In the genomic region with DNA sequence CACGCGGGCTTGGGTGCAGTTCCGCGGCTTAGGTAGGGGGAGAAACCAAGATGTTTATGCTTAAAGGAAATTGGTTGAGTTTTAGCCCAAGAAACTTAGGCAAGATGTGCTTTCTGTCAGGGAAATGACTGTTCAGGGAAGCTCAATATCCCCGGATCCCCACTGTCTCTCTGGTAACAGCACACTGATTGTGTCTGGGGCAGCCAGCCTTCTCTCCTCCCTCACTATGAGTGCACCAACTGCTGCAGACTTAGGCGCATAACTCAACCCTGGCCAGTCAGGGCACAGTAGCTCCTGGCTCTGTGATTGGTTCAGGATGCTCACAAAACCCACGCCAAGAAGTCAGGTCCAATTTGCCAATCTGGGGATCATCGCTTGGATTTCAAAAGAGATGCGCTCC, we compare ENCODE assay signal across 14 cellular contexts. TPM values are rescaled to one million over a fixed set of nuclear protein-coding genes. Genes with fewer than 3 reads are reported as not detected.
A peak's percentile ranks its signal among the peaks of the same experiment; 100 is the strongest.
DNase-seq lines count a peak whose midpoint lies in the region; ATAC-seq and TF ChIP-seq lines count a peak whose summit lies in the region.
"Had no signal": no experiment of that assay in that cellular context is flagged by ENCODE, and none has a peak within 500 bp of the region (broad histone marks: within the 10 kb centered on the region; RNA-seq: fewer than 3 reads in every experiment).

No MANE protein-coding gene starts in this region.

- H3K27me3 ChIP-seq in HUES48 (ENCODE audit: control insufficient read depth, insufficient read depth, low read length) (no peaks in the 10 kb centered on the region), endodermal cell (ENCODE audit: control insufficient read depth, insufficient read depth, low read length, poor library complexity, severe bottlenecking) (peaks cover 46% of the 10 kb centered on the region)

- peaks cover 31% of the 10 kb centered on the region for H3K27me3 Mint-ChIP-seq in endodermal cell (ENCODE audit: insufficient read depth)

- H3K36me3 ChIP-seq in HUES48 (ENCODE audit: control insufficient read depth, insufficient read depth, low read length) (no peaks in the 10 kb centered on the region), endodermal cell (ENCODE audit: control insufficient read depth, insufficient read depth, low read length) (no peaks in the 10 kb centered on the region)
- H3K36me3 ChIP-seq: HAP-1 had no signal

- no peak overlapping the region for H3K27ac Mint-ChIP-seq in endodermal cell
- H3K27ac Mint-ChIP-seq: CD8-positive, alpha-beta memory T cell had no signal

- 68 to 76% methylated on average over 5 to 9 of the region's 9 CpGs for WGBS in endodermal cell (ENCODE audit: insufficient coverage in 1 of 2, insufficient read length in 1 of 2), 2 experiments

- H3K9ac ChIP-seq in HUES48 (ENCODE audit: low read depth, low read length) (no peak overlapping the region), endodermal cell (ENCODE audit: extremely low read depth, low read length, poor library complexity, severe bottlenecking) (no peak overlapping the region)

- DNase-seq in endodermal cell (peak; percentile 59), retina (peak; percentile 33), GOT3 (lab: John Stamatoyannopoulos, UW) (no peak), C1 segment of cervical spinal cord (lab: John Stamatoyannopoulos, UW) (no peak)
- DNase-seq: Caco-2; CD8-positive, alpha-beta memory T cell; GF-D8; IMR-90; KG1 had no signal

- peaks cover 7% of the 10 kb centered on the region for H3K4me1 Mint-ChIP-seq in endodermal cell
- H3K4me1 Mint-ChIP-seq: CD8-positive, alpha-beta memory T cell had no signal

- no peaks in the 10 kb centered on the region for H3K9me3 Mint-ChIP-seq in endodermal cell

- H3K4me3 ChIP-seq in HUES48 (ENCODE audit: low read depth, low read length): 0 out of 2 replicates have a peak overlapping the region, but pooled peaks have one; percentile 24
- H3K4me3 ChIP-seq in endodermal cell (ENCODE audit: low read length): no peak overlapping the region
- 0 out of 2 replicates have a peak overlapping the region, but pooled peaks have one; percentile 2 for H3K4me3 ChIP-seq in iPS-18c (ENCODE audit: insufficient read depth, low read depth, low read length)
- H3K4me3 ChIP-seq: A549, HAP-1 had no signal

- TF ChIP-seq CTCF in endodermal cell (conservative IDR thresholded peaks at IDR 0.05): no peak

- H3K4me3 Mint-ChIP-seq in endodermal cell: no peak overlapping the region
- H3K4me3 Mint-ChIP-seq: CD8-positive, alpha-beta memory T cell had no signal

- H3K27ac ChIP-seq in HUES48 (ENCODE audit: low read depth, low read length) (peak overlapping the region; percentile 77), endodermal cell (ENCODE audit: low read depth, low read length) (no peak overlapping the region)
- H3K27ac ChIP-seq: A549 had no signal

- no peaks in the 10 kb centered on the region for H3K36me3 Mint-ChIP-seq in endodermal cell (ENCODE audit: low read depth)
- H3K36me3 Mint-ChIP-seq: CD8-positive, alpha-beta memory T cell had no signal

- no peak for ATAC-seq in HG03280 (IDR thresholded peaks at IDR 0.05; ENCODE audit: unreplicated experiment)
- ATAC-seq: A549 had no signal

- H3K9me3 ChIP-seq in HUES48 (ENCODE audit: control insufficient read depth, insufficient read depth, low read length) (no peaks in the 10 kb centered on the region), endodermal cell (ENCODE audit: control insufficient read depth, low read length) (no peaks in the 10 kb centered on the region), iPS-18c (ENCODE audit: control insufficient read depth, insufficient read depth, low read length) (peaks cover 2% of the 10 kb centered on the region)
- H3K9me3 ChIP-seq: A549, Caco-2, HAP-1 had no signal

- peaks cover 25% of the 10 kb centered on the region for H3K4me1 ChIP-seq in HUES48 (ENCODE audit: control insufficient read depth, insufficient read depth, low read length)
- no peaks in the 10 kb centered on the region for H3K4me1 ChIP-seq in endodermal cell (ENCODE audit: control insufficient read depth, insufficient read depth, low read length)
- H3K4me1 ChIP-seq: A549, Caco-2 had no signal

RNA-seq across cellular contexts. Expression of gene CACNA2D3, which starts 42.6 kb away (rescaled TPM):
- total RNA-seq in endodermal cell: under 1 TPM in 1 of 2 donors, not detected in 1; 0.97 TPM
- 0.50 TPM for polyA plus RNA-seq in endodermal cell (2013, experiment 1 of 2)
- 0.41 TPM for polyA plus RNA-seq in endodermal cell (2013, experiment 2 of 2)
- total RNA-seq: Caco-2; CD8-positive, alpha-beta memory T cell had no signal
- polyA plus RNA-seq: CD8-positive, alpha-beta memory T cell had no signal

Comparison
In these comparisons a context has a peak if more than half of its experiments do, and no peak if none do; other contexts are left out.
1. DNase-seq: peak in endodermal cell (single experiment) and retina (single experiment); none in GOT3 (single experiment) and C1 segment of cervical spinal cord (0 of 14).